ENCODE assay signal across 10 cellular contexts in the genomic region with DNA sequence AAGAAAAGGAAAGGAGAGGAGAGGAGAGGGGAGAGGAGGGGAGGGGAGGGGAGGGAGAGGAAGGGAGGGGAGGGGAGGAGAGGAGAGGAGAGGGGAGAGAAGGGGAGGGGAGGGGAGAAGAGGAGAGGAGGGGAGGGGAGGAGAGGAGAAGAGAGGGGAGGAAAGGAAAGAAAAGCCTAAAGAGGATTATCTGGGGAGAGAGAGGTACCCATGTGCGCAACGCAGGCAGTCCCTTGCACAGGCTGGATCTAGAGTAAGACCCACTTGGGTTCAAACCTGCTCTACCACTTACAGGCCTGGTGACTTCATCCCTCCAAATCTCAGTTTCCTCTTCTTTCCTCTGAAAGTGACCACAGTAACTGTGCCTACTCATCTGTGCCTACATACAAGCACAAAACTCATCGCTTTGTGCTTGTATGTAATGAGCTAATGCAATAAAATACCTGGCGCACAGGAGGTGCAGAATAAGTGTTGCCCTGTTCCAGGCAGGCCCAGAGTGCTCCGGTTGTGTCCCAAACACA. TPM values are rescaled to one million over a fixed set of nuclear protein-coding genes. Genes with fewer than 3 reads are reported as not detected.
DNase-seq lines count a peak whose midpoint lies in the region; ATAC-seq, FAIRE-seq and TF ChIP-seq lines count a peak whose summit lies in the region.
"Had no signal": no experiment of that assay in that cellular context is flagged by ENCODE, and none has a peak within 500 bp of the region (broad histone marks: within the 10 kb centered on the region; RNA-seq: fewer than 3 reads in every experiment).

No MANE protein-coding gene starts in this region.

- H2BK15ac ChIP-seq in H1 (ENCODE audit: low read length) = 0 out of 2 replicates have a peak overlapping the region, but pooled peaks have one; percentile 8

- H3K4me1 Mint-ChIP-seq in stimulated activated effector memory CD8-positive, alpha-beta T cell treated with anti-CD3 and anti-CD28 coated beads, Interleukin-12 subunit alpha, Interleukin-12 subunit beta, amount 100 ng/mL, for 72 hours = peaks cover 49% of the 10 kb centered on the region

- no peak overlapping the region for H2BK20ac ChIP-seq in H1 (ENCODE audit: low read length)

- H3K27ac Mint-ChIP-seq in stimulated activated effector memory CD8-positive, alpha-beta T cell treated with anti-CD3 and anti-CD28 coated beads, Interleukin-12 subunit alpha, Interleukin-12 subunit beta, amount 100 ng/mL, for 72 hours = peak overlapping the region; percentile 92

- CTCF ChIA-PET in PC-3 (lab: Charles Lee) = interaction anchor here (1.7 kb wide), 1 partner anchor 48 kb away, joined by 8 read pairs; no protein-coding TSS in a partner anchor
- CTCF ChIA-PET in H1 (lab: Charles Lee; ENCODE audit: partially characterized antibody) = interaction anchor here (0.8 to 3.6 kb wide), 7 partner anchors 14 to 53 kb away, joined by 3 to 21 read pairs (median 5); no protein-coding TSS in a partner anchor

- H2AFZ ChIP-seq in PC-3 (ENCODE audit: low read length) = peak overlapping the region; percentile 95
- H2AFZ ChIP-seq in H1 (ENCODE audit: low read length) = no peak overlapping the region

- no peak overlapping the region for H3K23ac ChIP-seq in H1 (ENCODE audit: insufficient read length)

- H2BK12ac ChIP-seq in H1 (ENCODE audit: low read depth, low read length) = 0 out of 2 replicates have a peak overlapping the region, but pooled peaks have one; percentile 31

- H4K20me1 ChIP-seq in PC-3 (ENCODE audit: low read length) = peaks cover 14% of the 10 kb centered on the region; the same call in 1 of the 2 replicates
- peaks cover 11 to 19% of the 10 kb centered on the region in 2 experiments for H4K20me1 ChIP-seq in H1 (replicated peaks in 1 of 2; ENCODE audit: control insufficient read depth in 1 of 2, insufficient read depth in 2 of 2, low read length in 2 of 2)

- H3K4me3 ChIP-seq in PC-3 (ENCODE audit: low read length) = peak overlapping the region; percentile 99
- peak overlapping the region in 3 of 4 experiments; percentile 75 to 100 (median 86); a peak in 5 of 8 replicates for H3K4me3 ChIP-seq in H1 (ENCODE audit: extremely low read depth in 1 of 4, insufficient read depth in 2 of 4, low read depth in 3 of 4, low read length in 4 of 4)

- H3K79me2 ChIP-seq in PC-3 (ENCODE audit: low read length) (peaks cover 24% of the 10 kb centered on the region), H1 (ENCODE audit: control insufficient read depth in 1 of 2, insufficient read depth in 2 of 2, low read length in 2 of 2) (peaks cover 17 to 32% of the 10 kb centered on the region in 2 experiments)

- no peak for TF ChIP-seq POLR2A in H1 (IDR thresholded peaks at IDR 0.05; ENCODE audit: control extremely low read depth in 1 of 2, low read depth in 2 of 2, low read length in 2 of 2)

- no peak for TF ChIP-seq RAD21 in H1 (IDR thresholded peaks at IDR 0.05 in 1 of 2, conservative IDR thresholded peaks at IDR 0.05 in 1 of 2; ENCODE audit: low read depth in 2 of 2, low read length in 2 of 2)

- ATAC-seq in PC-3 = no peak
- peak; percentile 86 for ATAC-seq in stimulated activated effector memory CD8-positive, alpha-beta T cell treated with anti-CD3 and anti-CD28 coated beads, Interleukin-12 subunit alpha, Interleukin-12 subunit beta, amount 100 ng/mL, for 72 hours
- no peak for ATAC-seq in SK-N-SH treated with all-trans-retinoic acid at 6 μM for 48 hours

- no peak overlapping the region; the same call in 1 of the 2 replicates for H3K18ac ChIP-seq in H1 (ENCODE audit: extremely low read depth, low read length)

- peaks cover 9% of the 10 kb centered on the region; the same call in 1 of the 2 replicates for H3K79me1 ChIP-seq in H1 (ENCODE audit: low read depth, low read length)

- H3K14ac ChIP-seq in H1 (ENCODE audit: insufficient read length) = no peak overlapping the region

- TF ChIP-seq CTCF in PC-3 (conservative IDR thresholded peaks at IDR 0.05; ENCODE audit: low read depth, low read length) = no peak
- TF ChIP-seq CTCF in H1 (IDR thresholded peaks at IDR 0.05; ENCODE audit: control extremely low read depth in 1 of 3, insufficient read depth in 1 of 3, low read depth in 1 of 3, low read length in 3 of 3) = no peak

- H3K9me3 Mint-ChIP-seq in stimulated activated effector memory CD8-positive, alpha-beta T cell treated with anti-CD3 and anti-CD28 coated beads, Interleukin-12 subunit alpha, Interleukin-12 subunit beta, amount 100 ng/mL, for 72 hours = no peaks in the 10 kb centered on the region

- 85% methylated on average over 5 of the region's 5 CpGs; no CpG with 5 or more reads in 1 of the 2 experiments for WGBS in H1 (ENCODE audit: extremely low coverage in 1 of 2, insufficient coverage in 1 of 2, insufficient read length in 1 of 2, insufficient replicate concordance in 2 of 2, low coverage in 1 of 2, low lambda C conversion rate in 2 of 2, missing lambda C conversion rate in 1 of 2), 2 experiments

- no peak for FAIRE-seq in H1 (lab: Jason Lieb, UNC)
- FAIRE-seq: pancreas, TTC549 had no signal

- H3K36me3 Mint-ChIP-seq in stimulated activated effector memory CD8-positive, alpha-beta T cell treated with anti-CD3 and anti-CD28 coated beads, Interleukin-12 subunit alpha, Interleukin-12 subunit beta, amount 100 ng/mL, for 72 hours = peaks cover 33% of the 10 kb centered on the region

- no peak overlapping the region for H4K8ac ChIP-seq in H1 (ENCODE audit: extremely low read depth, insufficient read depth, low read length)

- peaks cover 25% of the 10 kb centered on the region for H3K4me1 ChIP-seq in PC-3 (ENCODE audit: insufficient read depth, low read length)
- H3K4me1 ChIP-seq in H1 (replicated peaks in 1 of 4; ENCODE audit: control insufficient read depth in 3 of 4, insufficient read depth in 4 of 4, low read length in 3 of 4) = peaks cover 4 to 13% (median 6%) of the 10 kb centered on the region in 4 experiments

- H3K36me3 ChIP-seq in PC-3 (ENCODE audit: low read depth, low read length) = no peaks in the 10 kb centered on the region
- H3K36me3 ChIP-seq in H1 (ENCODE audit: control insufficient read depth in 2 of 4, insufficient read depth in 4 of 4, low read length in 3 of 4) = peaks cover 0 to 3% (median 0%) of the 10 kb centered on the region in 4 experiments; a peak in 1 of 8 replicates

- peaks cover 9% of the 10 kb centered on the region; the same call in 1 of the 2 replicates for H3K23me2 ChIP-seq in H1 (ENCODE audit: low read depth, low read length)

- peak overlapping the region; percentile 2 for H4K5ac ChIP-seq in H1 (ENCODE audit: insufficient read length, low read depth, low read length)

- H3K9ac ChIP-seq in PC-3 (ENCODE audit: low read length) (no peak overlapping the region; the same call in 1 of the 2 replicates), H1 (replicated peaks in 1 of 4; ENCODE audit: extremely low read depth in 1 of 4, low read depth in 3 of 4, low read length in 3 of 4) (no peak overlapping the region; a peak in 1 of 7 replicates)

- no peaks in the 10 kb centered on the region for H3K9me3 ChIP-seq in PC-3 (ENCODE audit: low read length)
- H3K9me3 ChIP-seq in H1 (ENCODE audit: insufficient read depth in 2 of 2, low read depth in 1 of 2, low read length in 1 of 2) = no peaks in the 10 kb centered on the region
- H3K9me3 ChIP-seq: pancreas had no signal

- H3K4me3 Mint-ChIP-seq in stimulated activated effector memory CD8-positive, alpha-beta T cell treated with anti-CD3 and anti-CD28 coated beads, Interleukin-12 subunit alpha, Interleukin-12 subunit beta, amount 100 ng/mL, for 72 hours = peak overlapping the region; percentile 95

- no peaks in the 10 kb centered on the region for H3F3A ChIP-seq in PC-3 (ENCODE audit: low read length, unreplicated experiment)

- H3K4me2 ChIP-seq in PC-3 (ENCODE audit: low read length) (peak overlapping the region; percentile 97), H1 (ENCODE audit: insufficient read depth in 1 of 2, low read depth in 2 of 2, low read length in 2 of 2) (peak overlapping the region; percentile 70 to 73)

- peak overlapping the region; percentile 0; the same call in 1 of the 2 replicates for H2BK5ac ChIP-seq in H1 (ENCODE audit: low read depth, low read length)

- H3K27ac ChIP-seq in PC-3 (ENCODE audit: low read length) (no peak overlapping the region), H1 (ENCODE audit: low read depth, low read length) (no peak overlapping the region)

- POLR2A ChIA-PET in PC-3 (lab: Charles Lee; ENCODE audit: unreplicated experiment) (no interaction called here), H1 (lab: Charles Lee; ENCODE audit: partially characterized antibody) (interaction anchor here (0.8 to 3.8 kb wide), 10 partner anchors 12 to 141 kb away, joined by 3 to 13 read pairs (median 4); no protein-coding TSS in a partner anchor)

- H3K27me3 ChIP-seq in PC-3 (ENCODE audit: low read length) (no peaks in the 10 kb centered on the region), H1 (replicated peaks in 1 of 4; ENCODE audit: control insufficient read depth in 3 of 4, extremely low read depth in 1 of 4, insufficient read depth in 3 of 4, low read length in 3 of 4) (no peaks in the 10 kb centered on the region)
- H3K27me3 ChIP-seq: pancreas had no signal

- intact Hi-C loops in PC-3 (cut with micrococcal nuclease) = no loop called here

- no peak overlapping the region for H2BK120ac ChIP-seq in H1 (replicated peaks; ENCODE audit: low read depth, low read length)

- peak overlapping the region; percentile 5 for H4K91ac ChIP-seq in H1 (replicated peaks; ENCODE audit: insufficient read length, low read length)

- peak; percentile 33 for DNase-seq in NCI-H510A treated with DMSO at 0.1 percent for 48 hours (lab: John Stamatoyannopoulos, UW)
- no peak for DNase-seq in NCI-H510A (lab: John Stamatoyannopoulos, UW)
- peak; percentile 23 for DNase-seq in PC-3
- DNase-seq in H1 (ENCODE audit: low read depth in 1 of 2, low spot score in 2 of 2) = no peak
- peak in 1 of 2 donors; percentile 8 for DNase-seq in stimulated activated effector memory CD8-positive, alpha-beta T cell treated with anti-CD3 and anti-CD28 coated beads, Interleukin-12 subunit alpha, Interleukin-12 subunit beta, amount 100 ng/mL, for 72 hours (ENCODE audit: low spot score in 2 of 2)
- DNase-seq in putamen (ENCODE audit: low spot score) = no peak
- DNase-seq in HUDEP-2 (lab: John Stamatoyannopoulos, UW; ENCODE audit: unreplicated experiment in 76 of 76) = no peak

- no peak overlapping the region for H3K4ac ChIP-seq in H1 (replicated peaks; ENCODE audit: insufficient read length, low read depth, low read length)

- TF ChIP-seq EP300 in H1 (IDR thresholded peaks at IDR 0.05; ENCODE audit: borderline replicate concordance in 1 of 2, low read depth in 2 of 2, low read length in 2 of 2) = no peak

- BruUV-seq in PC-3 (replicated peaks; lab: Mats Ljungman, UMichigan) = no TSS peak

- no peak overlapping the region for H2AK5ac ChIP-seq in H1 (ENCODE audit: low read depth, low read length)

- H3K56ac ChIP-seq in H1 (replicated peaks; ENCODE audit: insufficient read length, low read depth, low read length) = no peak overlapping the region

- H3K9me2 ChIP-seq in PC-3 (replicated peaks; ENCODE audit: low read length) = no peaks in the 10 kb centered on the region

RNA-seq across cellular contexts. Expression of a gene that starts 0.8 kb away (rescaled TPM):
- 25.4 and 30.2 TPM in 2 replicates for total RNA-seq in PC-3 (2014; rRNA removed)
- 115 and 116 TPM in 2 replicates for total RNA-seq in H1 (2021; fragmentation: NEBNext Ultra II Directional; extraction: Animal tissue kit (Norgen Biotek cat#: 25700))
- polyA plus RNA-seq in H1 (2011; rRNA removed) = 66.7 and 161 TPM in 2 replicates
- polyA plus RNA-seq in H1 (2011; cell fraction: cytosol; rRNA removed) = 36.1 TPM
- 88.4 TPM for polyA plus RNA-seq in H1 (2011; cell fraction: nucleus; rRNA removed)
- polyA plus RNA-seq in H1 (2012, experiment 1 of 2) = 82.0 to 146 TPM (median 135 TPM) in 4 replicates
- polyA plus RNA-seq in H1 (2012, experiment 2 of 2) = 65.2 TPM
- 49.7 TPM for polyA plus RNA-seq in H1 (2013, experiment 1 of 2)
- 45.9 TPM for polyA plus RNA-seq in H1 (2013, experiment 2 of 2)
- 67.0 and 81.2 TPM in 2 replicates for polyA minus RNA-seq in H1 (2011; rRNA and poly(A)+ RNA removed)
- 103 TPM for polyA minus RNA-seq in H1 (2011; cell fraction: cytosol; rRNA and poly(A)+ RNA removed)
- 39.2 TPM for polyA minus RNA-seq in H1 (2011; cell fraction: nucleus; rRNA and poly(A)+ RNA removed)

RNA-seq across cellular contexts. Expression of a gene that starts 30.4 kb away (rescaled TPM):
- not detected in 2 replicates for total RNA-seq in PC-3 (2014; rRNA removed)
- 45.0 and 47.6 TPM in 2 replicates for total RNA-seq in H1 (2021; fragmentation: NEBNext Ultra II Directional; extraction: Animal tissue kit (Norgen Biotek cat#: 25700))
- 13.1 and 15.8 TPM in 2 replicates for polyA plus RNA-seq in H1 (2011; rRNA removed)
- 16.9 TPM for polyA plus RNA-seq in H1 (2011; cell fraction: cytosol; rRNA removed)
- 49.4 TPM for polyA plus RNA-seq in H1 (2011; cell fraction: nucleus; rRNA removed)
- polyA plus RNA-seq in H1 (2012, experiment 1 of 2) = 26.1 to 33.9 TPM (median 30.6 TPM) in 4 replicates
- polyA plus RNA-seq in H1 (2012, experiment 2 of 2) = 6.6 TPM
- polyA plus RNA-seq in H1 (2013, experiment 1 of 2) = 18.5 TPM
- polyA plus RNA-seq in H1 (2013, experiment 2 of 2) = 18.8 TPM
- 30.3 and 40.8 TPM in 2 replicates for polyA minus RNA-seq in H1 (2011; rRNA and poly(A)+ RNA removed)
- polyA minus RNA-seq in H1 (2011; cell fraction: cytosol; rRNA and poly(A)+ RNA removed) = 22.1 TPM
- polyA minus RNA-seq in H1 (2011; cell fraction: nucleus; rRNA and poly(A)+ RNA removed) = 31.9 TPM

RNA-seq across cellular contexts. Expression of a gene that starts 32.8 kb away (rescaled TPM):
- total RNA-seq in PC-3 (2014; rRNA removed) = 21.0 and 29.5 TPM in 2 replicates
- total RNA-seq in H1 (2021; fragmentation: NEBNext Ultra II Directional; extraction: Animal tissue kit (Norgen Biotek cat#: 25700)) = 25.9 and 27.0 TPM in 2 replicates
- polyA plus RNA-seq in H1 (2011; rRNA removed) = 13.0 and 19.5 TPM in 2 replicates
- 7.2 TPM for polyA plus RNA-seq in H1 (2011; cell fraction: cytosol; rRNA removed)
- polyA plus RNA-seq in H1 (2011; cell fraction: nucleus; rRNA removed) = 18.3 TPM
- polyA plus RNA-seq in H1 (2012, experiment 1 of 2) = 16.1 to 33.3 TPM (median 30.3 TPM) in 4 replicates
- 31.0 TPM for polyA plus RNA-seq in H1 (2012, experiment 2 of 2)
- polyA plus RNA-seq in H1 (2013, experiment 1 of 2) = 32.3 TPM
- 30.1 TPM for polyA plus RNA-seq in H1 (2013, experiment 2 of 2)
- 7.4 and 12.0 TPM in 2 replicates for polyA minus RNA-seq in H1 (2011; rRNA and poly(A)+ RNA removed)
- 10.9 TPM for polyA minus RNA-seq in H1 (2011; cell fraction: cytosol; rRNA and poly(A)+ RNA removed)
- 27.5 TPM for polyA minus RNA-seq in H1 (2011; cell fraction: nucleus; rRNA and poly(A)+ RNA removed)

Comparison
In these comparisons a context has a peak if more than half of its experiments do, and no peak if none do; other contexts are left out.
1. DNase-seq: peak in NCI-H510A treated with DMSO at 0.1 percent for 48 hours (single experiment) and PC-3 (single experiment); none in NCI-H510A (single experiment), H1 (0 of 2), putamen (single experiment) and HUDEP-2 (0 of 76).
2. RNA of a gene that starts 30.4 kb away (total RNA-seq): 45.0 to 47.6 TPM in H1; not detected in PC-3; every median in the first group is over 10 times any median in the second.